In the genomic region with DNA sequence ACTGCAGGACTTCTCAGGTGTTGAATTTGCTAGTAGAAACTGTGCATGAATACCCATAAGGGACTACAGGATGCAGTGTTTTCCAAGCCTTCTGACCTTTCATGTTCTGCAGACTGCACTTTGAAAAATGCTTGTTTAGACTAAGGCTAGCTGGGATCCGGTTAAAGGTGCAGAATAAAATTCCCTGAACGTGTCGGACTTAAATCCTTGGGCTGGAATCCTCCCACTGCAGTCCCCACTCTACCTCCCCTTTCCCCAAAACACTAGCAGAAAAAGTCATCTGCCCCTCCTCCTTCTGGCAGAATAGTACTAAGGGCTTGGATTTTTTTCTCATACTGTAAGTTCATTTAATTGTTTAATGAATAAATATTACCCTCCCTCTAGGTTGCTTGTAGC, we compare ENCODE assay signal across 9 cellular contexts. TPM values are rescaled to one million over a fixed set of nuclear protein-coding genes. Genes with fewer than 3 reads are reported as not detected.
DNase-seq lines count a peak whose midpoint lies in the region; ATAC-seq lines count a peak whose summit lies in the region.
"Had no signal": no experiment of that assay in that cellular context is flagged by ENCODE, and none has a peak within 500 bp of the region (broad histone marks: within the 10 kb centered on the region; RNA-seq: fewer than 3 reads in every experiment).

No MANE protein-coding gene starts in this region.

- H2BK120ac ChIP-seq in mesenchymal stem cell (ENCODE audit: low read depth, low read length) = no peak overlapping the region

- H3K4me3 Mint-ChIP-seq in stimulated activated naive CD8-positive, alpha-beta T cell treated with anti-CD3 and anti-CD28 coated beads, Interleukin-15, Interleukin-2, amounts not matched to agents 100 ng/mL and 50 ng/mL, for 24 hours = peak overlapping the region; percentile 89

- no peak overlapping the region for H2AK5ac ChIP-seq in mesenchymal stem cell (ENCODE audit: low read length, severe bottlenecking)

- no peak overlapping the region for H3K23ac ChIP-seq in mesenchymal stem cell (ENCODE audit: low read length in 2 of 2)

- no peak overlapping the region for H2AFZ ChIP-seq in mesenchymal stem cell (ENCODE audit: low read depth, low read length)

- DNase-seq in stimulated activated naive CD8-positive, alpha-beta T cell treated with anti-CD3 and anti-CD28 coated beads, Interleukin-15, Interleukin-2, amounts not matched to agents 100 U/mL and 50 U/mL, for 24 hours = no peak
- no peak for DNase-seq in activated naive CD4-positive, alpha-beta T cell treated with anti-CD3 and anti-CD28 coated beads, Interleukin-2, amount 50 U/mL, for 72 hours (ENCODE audit: low spot score in 2 of 2)
- DNase-seq in mesenchymal stem cell (no peak), NCI-H69 (lab: John Stamatoyannopoulos, UW) (no peak), activated gamma-delta T cell treated with Interleukin-2 at 50 U/mL for 16 hours (no peak), DMS114 treated with DMSO at 0.1 percent for 48 hours (lab: John Stamatoyannopoulos, UW; ENCODE audit: unreplicated experiment) (no peak), amygdala (lab: John Stamatoyannopoulos, UW) (no peak)
- DNase-seq: stimulated activated CD4-positive, alpha-beta T cell treated with anti-CD3 and anti-CD28 coated beads, Interleukin-12 subunit alpha, Interleukin-12 subunit beta, amount 100 ng/mL, for 4 hours had no signal

- no peak overlapping the region for H2BK15ac ChIP-seq in mesenchymal stem cell (ENCODE audit: low read depth, poor library complexity, severe bottlenecking)

- peak overlapping the region; percentile 90 for H3K9ac ChIP-seq in mesenchymal stem cell (ENCODE audit: low read length)

- no peaks in the 10 kb centered on the region for H3K9me3 ChIP-seq in mesenchymal stem cell (ENCODE audit: control insufficient read depth, low read length)

- peak overlapping the region; percentile 73 for H3K27ac ChIP-seq in mesenchymal stem cell (ENCODE audit: low read length, poor library complexity, severe bottlenecking)

- no peaks in the 10 kb centered on the region for H3K36me3 ChIP-seq in mesenchymal stem cell (ENCODE audit: control insufficient read depth in 1 of 2, insufficient read depth in 2 of 2, low read depth in 1 of 2, low read length in 2 of 2)

- WGBS in mesenchymal stem cell = 23% methylated on average over 3 of the region's 3 CpGs

- H4K8ac ChIP-seq in mesenchymal stem cell (ENCODE audit: low read length) = no peak overlapping the region

- H2BK5ac ChIP-seq in mesenchymal stem cell (ENCODE audit: low read depth, low read length, poor library complexity, severe bottlenecking) = no peak overlapping the region

- no peak overlapping the region for H2BK12ac ChIP-seq in mesenchymal stem cell (ENCODE audit: low read length in 2 of 2)

- no peak overlapping the region for H3K4ac ChIP-seq in mesenchymal stem cell (ENCODE audit: low read depth in 1 of 2, low read length in 2 of 2)

- no peak for ATAC-seq in stimulated activated naive CD8-positive, alpha-beta T cell treated with anti-CD3 and anti-CD28 coated beads, Interleukin-15, Interleukin-2, amounts not matched to agents 100 U/mL and 50 U/mL, for 24 hours
- ATAC-seq in activated naive CD4-positive, alpha-beta T cell treated with anti-CD3 and anti-CD28 coated beads, Interleukin-2, amount 50 U/mL, for 72 hours = no peak

- peak overlapping the region in 1 of 2 experiments; percentile 81 for H3K4me3 ChIP-seq in mesenchymal stem cell (ENCODE audit: insufficient read depth in 1 of 2, low read depth in 1 of 2, low read length in 2 of 2)

- no peak overlapping the region for H3K14ac ChIP-seq in mesenchymal stem cell (ENCODE audit: low read length in 2 of 2)

- peak overlapping the region; percentile 17 for H3K4me2 ChIP-seq in mesenchymal stem cell (ENCODE audit: low read length, poor library complexity, severe bottlenecking)

- H4K91ac ChIP-seq in mesenchymal stem cell (ENCODE audit: low read length) = no peak overlapping the region

- H3K79me1 ChIP-seq in mesenchymal stem cell (replicated peaks; ENCODE audit: low read length, poor library complexity, severe bottlenecking) = peaks cover 22% of the 10 kb centered on the region

- H3K36me3 Mint-ChIP-seq in stimulated activated naive CD8-positive, alpha-beta T cell treated with anti-CD3 and anti-CD28 coated beads, Interleukin-15, Interleukin-2, amounts not matched to agents 100 ng/mL and 50 ng/mL, for 24 hours (ENCODE audit: low read depth) = peaks cover 4% of the 10 kb centered on the region
- peaks cover 24 to 28% of the 10 kb centered on the region in 2 donors for H3K36me3 Mint-ChIP-seq in activated naive CD4-positive, alpha-beta T cell treated with anti-CD3 and anti-CD28 coated beads, Interleukin-2, amount 50 U/mL, for 72 hours

- H3K27me3 ChIP-seq in mesenchymal stem cell (ENCODE audit: control insufficient read depth in 1 of 2, insufficient read depth in 1 of 2, low read length in 2 of 2) = no peaks in the 10 kb centered on the region

- H3K9me3 Mint-ChIP-seq in stimulated activated naive CD8-positive, alpha-beta T cell treated with anti-CD3 and anti-CD28 coated beads, Interleukin-15, Interleukin-2, amounts not matched to agents 100 ng/mL and 50 ng/mL, for 24 hours = no peaks in the 10 kb centered on the region
- no peaks in the 10 kb centered on the region for H3K9me3 Mint-ChIP-seq in activated naive CD4-positive, alpha-beta T cell treated with anti-CD3 and anti-CD28 coated beads, Interleukin-2, amount 50 U/mL, for 72 hours

- H3K18ac ChIP-seq in mesenchymal stem cell (ENCODE audit: low read depth in 1 of 2, low read length in 2 of 2) = no peak overlapping the region

- peaks cover 47% of the 10 kb centered on the region for H3K4me1 ChIP-seq in mesenchymal stem cell (ENCODE audit: control insufficient read depth, insufficient read depth, low read depth, low read length)

- H3K4me1 Mint-ChIP-seq in stimulated activated naive CD8-positive, alpha-beta T cell treated with anti-CD3 and anti-CD28 coated beads, Interleukin-15, Interleukin-2, amounts not matched to agents 100 ng/mL and 50 ng/mL, for 24 hours (ENCODE audit: low read depth) = peaks cover 94% of the 10 kb centered on the region

- H3K27ac Mint-ChIP-seq in stimulated activated naive CD8-positive, alpha-beta T cell treated with anti-CD3 and anti-CD28 coated beads, Interleukin-15, Interleukin-2, amounts not matched to agents 100 ng/mL and 50 ng/mL, for 24 hours = peak overlapping the region; percentile 93
- H3K27ac Mint-ChIP-seq in activated naive CD4-positive, alpha-beta T cell treated with anti-CD3 and anti-CD28 coated beads, Interleukin-2, amount 50 U/mL, for 72 hours = peak overlapping the region; percentile 88 to 94

- H3K27me3 Mint-ChIP-seq in stimulated activated naive CD8-positive, alpha-beta T cell treated with anti-CD3 and anti-CD28 coated beads, Interleukin-15, Interleukin-2, amounts not matched to agents 100 ng/mL and 50 ng/mL, for 24 hours = no peaks in the 10 kb centered on the region

RNA-seq across cellular contexts. Expression of gene AMPD3, which starts 0.6 kb away (rescaled TPM):
- 10 to 100 TPM; 41.9 to 50.5 TPM for total RNA-seq in activated naive CD4-positive, alpha-beta T cell treated with anti-CD3 and anti-CD28 coated beads, Interleukin-2, amount 50 U/mL, for 72 hours
- polyA plus RNA-seq in mesenchymal stem cell (2013, experiment 1 of 2) = 19.4 TPM
- polyA plus RNA-seq in mesenchymal stem cell (2013, experiment 2 of 2) = 19.7 TPM
